Comparison of ENCODE assay signal across 8 cellular contexts in genomic region chr2:64260817-64261216, GRCh38.
DNase-seq lines count a peak whose midpoint lies in the region; ATAC-seq and TF ChIP-seq lines count a peak whose summit lies in the region.

No MANE protein-coding gene starts in this region.

- H3K27ac Mint-ChIP-seq in activated CD8-positive, alpha-beta memory T cell treated with anti-CD3 and anti-CD28 coated beads, Interleukin-2, amount 10 ng/mL, durations not matched to agents 7 days and 5 days: peak overlapping the region; percentile 45

- H3K9me3 Mint-ChIP-seq in activated CD8-positive, alpha-beta memory T cell treated with anti-CD3 and anti-CD28 coated beads, Interleukin-2, amount 10 ng/mL, durations not matched to agents 7 days and 5 days (ENCODE audit: low read depth): no peaks in the 10 kb centered on the region

- TF ChIP-seq CTCF in SU-DHL-6 (IDR thresholded peaks at IDR 0.05; ENCODE audit: insufficient read depth, low read length, poor library complexity, severe bottlenecking): no peak
- TF ChIP-seq CTCF in gastrocnemius medialis (IDR thresholded peaks at IDR 0.05 in 4 of 5, conservative IDR thresholded peaks at IDR 0.05 in 1 of 5): no peak

- H3K9ac ChIP-seq in SU-DHL-6 (ENCODE audit: low read length): peak overlapping the region; percentile 16; the same call in 1 of the 2 replicates

- H3K36me3 ChIP-seq in SU-DHL-6 (ENCODE audit: low read length) (no peaks in the 10 kb centered on the region), gastrocnemius medialis (no peaks in the 10 kb centered on the region)

- H3K4me1 ChIP-seq in gastrocnemius medialis: peaks cover 4 to 15% of the 10 kb centered on the region in 2 donors

- no peaks in the 10 kb centered on the region for H3K27me3 Mint-ChIP-seq in activated CD8-positive, alpha-beta memory T cell treated with anti-CD3 and anti-CD28 coated beads, Interleukin-2, amount 10 ng/mL, durations not matched to agents 7 days and 5 days

- DNase-seq in activated CD8-positive, alpha-beta memory T cell treated with anti-CD3 and anti-CD28 coated beads, Interleukin-2, amount 10 ng/mL, durations not matched to agents 7 days and 5 days: no peak
- no peak for DNase-seq in activated CD8-positive, alpha-beta memory T cell treated with anti-CD3 and anti-CD28 coated beads, Interleukin-2, amount 50 U/mL, for 4 hours
- DNase-seq in germinal center (ENCODE audit: low spot score) (peak; percentile 45), gastrocnemius medialis (peak; percentile 43 to 48), kidney glomerular epithelial cell (lab: John Stamatoyannopoulos, UW) (no peak), GOT3 (lab: John Stamatoyannopoulos, UW) (no peak)

- in situ Hi-C loops in gastrocnemius medialis (cut with MboI; ENCODE audit: low sequenced_read_pairs in 4 of 4): no loop called here

- H3K36me3 Mint-ChIP-seq in activated CD8-positive, alpha-beta memory T cell treated with anti-CD3 and anti-CD28 coated beads, Interleukin-2, amount 10 ng/mL, durations not matched to agents 7 days and 5 days: no peaks in the 10 kb centered on the region

- H3K27me3 ChIP-seq in SU-DHL-6 (ENCODE audit: low read length): no peaks in the 10 kb centered on the region
- no peaks in the 10 kb centered on the region for H3K27me3 ChIP-seq in gastrocnemius medialis

- no peaks in the 10 kb centered on the region for H3K79me2 ChIP-seq in SU-DHL-6 (ENCODE audit: insufficient read depth, low read length)

- peak in 1 of 2 donors; percentile 9 for TF ChIP-seq POLR2A in gastrocnemius medialis (IDR thresholded peaks at IDR 0.05)

- H3K4me3 Mint-ChIP-seq in activated CD8-positive, alpha-beta memory T cell treated with anti-CD3 and anti-CD28 coated beads, Interleukin-2, amount 10 ng/mL, durations not matched to agents 7 days and 5 days: no peak overlapping the region

- H3K9me3 ChIP-seq in SU-DHL-6 (ENCODE audit: insufficient read depth, low read length): no peaks in the 10 kb centered on the region
- no peaks in the 10 kb centered on the region for H3K9me3 ChIP-seq in gastrocnemius medialis

- CTCF ChIA-PET in activated CD8-positive, alpha-beta memory T cell treated with anti-CD3 and anti-CD28 coated beads, Interleukin-2, amount 10 ng/mL, durations not matched to agents 7 days and 5 days (lab: Charles Lee): no interaction called here

- H3K4me3 ChIP-seq in SU-DHL-6 (ENCODE audit: insufficient read depth, low read length, poor library complexity, severe bottlenecking): no peak overlapping the region
- no peak overlapping the region for H3K4me3 ChIP-seq in gastrocnemius medialis

- no peaks in the 10 kb centered on the region for H4K20me1 ChIP-seq in SU-DHL-6 (ENCODE audit: low read depth, low read length)

- peaks cover 4% of the 10 kb centered on the region for H3K4me1 Mint-ChIP-seq in activated CD8-positive, alpha-beta memory T cell treated with anti-CD3 and anti-CD28 coated beads, Interleukin-2, amount 10 ng/mL, durations not matched to agents 7 days and 5 days

- intact Hi-C loops in gastrocnemius medialis (cut with DNase I; ENCODE audit: low total_unique reads): no loop called here

- no peaks in the 10 kb centered on the region for H3K9me2 ChIP-seq in SU-DHL-6 (replicated peaks; ENCODE audit: insufficient read depth, low read length)

- peak overlapping the region; percentile 61 for H2AFZ ChIP-seq in SU-DHL-6 (ENCODE audit: low read depth, low read length, severe bottlenecking)

- H3F3A ChIP-seq in SU-DHL-6 (ENCODE audit: insufficient read depth): peaks cover 3% of the 10 kb centered on the region; the same call in 1 of the 2 replicates

- H3K27ac ChIP-seq in SU-DHL-6 (ENCODE audit: low read depth, low read length) (peak overlapping the region; percentile 40; the same call in 1 of the 2 replicates), gastrocnemius medialis (peak overlapping the region; percentile 44 to 64 (median 56))

- peak overlapping the region; percentile 44 for H3K4me2 ChIP-seq in SU-DHL-6 (ENCODE audit: low read depth, low read length, poor library complexity, severe bottlenecking)

- no peak for ATAC-seq in activated CD8-positive, alpha-beta memory T cell treated with anti-CD3 and anti-CD28 coated beads, Interleukin-2, amount 10 ng/mL, durations not matched to agents 7 days and 5 days
- ATAC-seq in HG02981 (IDR thresholded peaks at IDR 0.05; ENCODE audit: unreplicated experiment) (peak; percentile 94), gastrocnemius medialis (peak; percentile 64 to 75)

Comparison
In these comparisons a context has a peak if more than half of its experiments do, and no peak if none do; other contexts are left out.
1. DNase-seq: peak in germinal center (single experiment) and gastrocnemius medialis (2 of 2); none in activated CD8-positive, alpha-beta memory T cell treated with anti-CD3 and anti-CD28 coated beads, Interleukin-2, amount 10 ng/mL, durations not matched to agents 7 days and 5 days (single experiment), activated CD8-positive, alpha-beta memory T cell treated with anti-CD3 and anti-CD28 coated beads, Interleukin-2, amount 50 U/mL, for 4 hours (single experiment), kidney glomerular epithelial cell (single experiment) and GOT3 (single experiment).